Comparison of ENCODE assay signal across 8 cellular contexts in the genomic region with DNA sequence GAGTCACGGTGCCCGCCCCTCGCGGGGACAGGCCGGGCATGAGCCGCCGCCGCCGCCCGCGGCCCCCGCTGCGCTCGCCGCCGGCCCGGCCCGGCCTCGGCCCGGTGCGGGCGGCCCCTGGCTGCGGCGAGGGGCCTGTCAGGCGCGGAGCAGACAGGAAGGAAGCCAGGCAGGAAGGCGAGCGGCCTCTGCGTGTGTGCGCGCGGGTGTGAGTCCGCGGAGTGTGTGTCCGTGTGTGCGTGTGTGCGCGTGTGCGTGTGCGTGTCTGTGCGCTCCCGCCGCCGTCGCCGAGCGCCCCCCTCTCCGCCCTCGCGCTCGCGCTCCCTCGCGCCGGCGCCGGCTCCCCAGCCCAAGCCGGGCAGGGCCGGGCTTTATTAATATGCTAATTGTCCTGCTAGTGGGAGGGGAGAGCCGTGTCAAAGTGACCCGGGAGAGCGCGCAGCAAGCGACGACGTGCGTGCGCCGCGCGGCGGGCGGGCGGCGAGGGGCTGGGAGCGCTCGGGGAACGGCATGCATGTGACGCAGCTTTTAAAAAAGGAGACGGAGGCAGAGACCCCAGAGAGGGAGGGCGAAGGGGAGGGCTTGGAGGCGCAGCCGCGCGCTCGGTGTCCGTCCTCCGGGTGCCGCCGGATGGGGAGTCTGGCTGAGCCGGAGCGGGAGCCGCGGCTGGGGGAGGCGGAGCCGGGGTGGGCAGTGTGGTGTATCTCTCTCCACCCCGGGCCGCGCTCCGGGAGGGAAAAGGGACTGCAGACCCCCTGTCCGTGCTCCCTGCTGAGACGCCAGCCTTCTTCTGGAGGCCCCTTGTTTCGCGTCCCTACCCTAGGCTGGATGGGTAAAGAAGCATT. TPM values are rescaled to one million over a fixed set of nuclear protein-coding genes. Genes with fewer than 3 reads are reported as not detected.
A peak's percentile ranks its signal among the peaks of the same experiment; 100 is the strongest.
DNase-seq lines count a peak whose midpoint lies in the region; ATAC-seq and TF ChIP-seq lines count a peak whose summit lies in the region.

A gene with protein sequence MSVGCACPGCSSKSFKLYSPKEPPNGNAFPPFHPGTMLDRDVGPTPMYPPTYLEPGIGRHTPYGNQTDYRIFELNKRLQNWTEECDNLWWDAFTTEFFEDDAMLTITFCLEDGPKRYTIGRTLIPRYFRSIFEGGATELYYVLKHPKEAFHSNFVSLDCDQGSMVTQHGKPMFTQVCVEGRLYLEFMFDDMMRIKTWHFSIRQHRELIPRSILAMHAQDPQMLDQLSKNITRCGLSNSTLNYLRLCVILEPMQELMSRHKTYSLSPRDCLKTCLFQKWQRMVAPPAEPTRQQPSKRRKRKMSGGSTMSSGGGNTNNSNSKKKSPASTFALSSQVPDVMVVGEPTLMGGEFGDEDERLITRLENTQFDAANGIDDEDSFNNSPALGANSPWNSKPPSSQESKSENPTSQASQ (minus strand): TSS at position 227 of the 845 bp plus-strand sequence. CDS start 258 bp downstream, outside the sequence.

- DNase-seq in DMS 273 (lab: John Stamatoyannopoulos, UW; ENCODE audit: unreplicated experiment): peak; percentile 93
- DNase-seq in SHP77 treated with DMSO at 0.1 percent for 48 hours (lab: John Stamatoyannopoulos, UW): peak; percentile 30
- peak; percentile 43 for DNase-seq in activated gamma-delta T cell treated with anti-CD3 and anti-CD28 coated beads, Interleukin-2, amount 50 U/mL, for 16 hours (ENCODE audit: low read depth)
- peak; percentile 86 for DNase-seq in fibroblast of villous mesenchyme (ENCODE audit: low read depth)
- DNase-seq in substantia nigra (lab: John Stamatoyannopoulos, UW): peak; percentile 40 to 91 (median 79)

- H3K4me1 Mint-ChIP-seq in IgD-negative memory B cell (peaks cover 17 to 35% (median 31%) of the 10 kb centered on the region in 3 donors), nephron (peaks cover 60% of the 10 kb centered on the region)

- peak within 1 kb of the TSS; percentile 73 for H3K4me3 ChIP-seq in fibroblast of villous mesenchyme (ENCODE audit: low read depth, low read length)

- no peaks in the 10 kb centered on the region for H3K9me3 Mint-ChIP-seq in IgD-negative memory B cell
- H3K9me3 Mint-ChIP-seq in nephron: no peaks in the 10 kb centered on the region

- H3K27ac Mint-ChIP-seq in IgD-negative memory B cell: peak within 1 kb of the TSS; percentile 94 to 97 (median 94)
- peak within 1 kb of the TSS; percentile 95 to 100 (median 99) for H3K27ac Mint-ChIP-seq in nephron

- no peaks in the 10 kb centered on the region for H3K36me3 Mint-ChIP-seq in IgD-negative memory B cell
- H3K36me3 Mint-ChIP-seq in nephron (ENCODE audit: low read depth): no peaks in the 10 kb centered on the region

- H3K27ac ChIP-seq in substantia nigra (ENCODE audit: low read depth, low read length, poor library complexity, severe bottlenecking): peak within 1 kb of the TSS; percentile 96

- H3K4me3 Mint-ChIP-seq in IgD-negative memory B cell (peak within 1 kb of the TSS; percentile 82 to 98 (median 94)), nephron (peak within 1 kb of the TSS; percentile 92 to 98 (median 97))

- peak; percentile 50 for ATAC-seq in GM21447 (IDR thresholded peaks at IDR 0.05; ENCODE audit: unreplicated experiment)

- TF ChIP-seq CTCF in fibroblast of villous mesenchyme (IDR thresholded peaks at IDR 0.05; ENCODE audit: insufficient read depth, low read depth, low read length) (no peak), nephron (IDR thresholded peaks at IDR 0.05; ENCODE audit: unreplicated experiment in 3 of 3) (no peak)

- no peaks in the 10 kb centered on the region for H3K27me3 Mint-ChIP-seq in IgD-negative memory B cell
- no peaks in the 10 kb centered on the region for H3K27me3 Mint-ChIP-seq in nephron (ENCODE audit: low read depth)

RNA-seq across cellular contexts. Expression of the gene that starts here (rescaled TPM):
- polyA plus RNA-seq in IgD-negative memory B cell: 24.8 TPM
- total RNA-seq in fibroblast of villous mesenchyme: 53.8 and 56.1 TPM in 2 replicates

Comparison
In these comparisons a context has a peak if more than half of its experiments do, and no peak if none do; other contexts are left out.
1. Peak in every context shown above with its lines: DNase-seq, ATAC-seq, H3K4me3 ChIP-seq and H3K27ac ChIP-seq.
2. DNase-seq: peak in every context shown above with its lines; median percentile 93 in DMS 273; 86 in fibroblast of villous mesenchyme; 79 in substantia nigra; 43 in activated gamma-delta T cell treated with anti-CD3 and anti-CD28 coated beads, Interleukin-2, amount 50 U/mL, for 16 hours; 30 in SHP77 treated with DMSO at 0.1 percent for 48 hours.